ENCODE assay signal across 1 cellular context in the genomic region with DNA sequence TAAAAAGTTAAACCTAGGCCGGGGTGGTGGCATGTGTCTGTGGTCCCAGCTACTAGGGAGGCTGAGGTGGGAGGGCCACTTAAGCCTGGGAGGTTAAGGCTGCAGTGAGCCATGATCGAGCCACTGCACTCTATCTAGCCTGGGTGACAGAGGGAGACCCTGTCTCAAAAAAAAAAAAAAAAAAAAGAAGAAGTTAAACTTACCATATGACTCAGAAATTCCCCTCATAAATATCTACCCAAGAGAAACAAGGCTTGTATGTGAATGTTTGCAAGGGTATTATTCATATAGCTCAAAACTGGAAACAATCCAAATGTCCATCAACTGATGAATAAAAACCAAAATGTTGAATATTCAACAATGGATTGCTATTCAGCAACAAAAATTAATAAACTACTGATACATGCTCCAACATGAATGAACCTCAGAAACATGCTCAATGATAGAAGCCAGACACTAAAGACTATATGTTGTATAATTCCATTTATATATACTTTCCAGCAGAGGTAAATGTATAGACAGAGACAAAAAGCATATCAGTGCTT.
A peak's percentile ranks its signal among the peaks of the same experiment; 100 is the strongest.
TF ChIP-seq lines count a peak whose summit lies in the region.

No MANE protein-coding gene starts in this region.

TF ChIP-seq in GM12878, 131 proteins besides CTCF, POLR2A, EP300 and RAD21 (continued from another document):
- TF ChIP-seq PKNOX1 (IDR thresholded peaks at IDR 0.05) (peak; percentile 39; the same call in 1 of the 2 replicates), SMC3 (IDR thresholded peaks at IDR 0.05; ENCODE audit: borderline replicate concordance, low read length) (no peak), ZNF384 (IDR thresholded peaks at IDR 0.05; ENCODE audit: borderline replicate concordance, low read depth, low read length) (peak; percentile 51; the same call in 1 of the 2 replicates), MYC (IDR thresholded peaks at IDR 0.05; ENCODE audit: insufficient read depth, insufficient read length, insufficient replicate concordance, low read length, severe bottlenecking) (no peak)
